In genomic region chr1:87956072-87956471, GRCh38 we compare ENCODE assay signal across 12 cellular contexts.
DNase-seq lines count a peak whose midpoint lies in the region; ATAC-seq and TF ChIP-seq lines count a peak whose summit lies in the region.
"Had no signal": no experiment of that assay in that cellular context is flagged by ENCODE, and none has a peak within 500 bp of the region (broad histone marks: within the 10 kb centered on the region; RNA-seq: fewer than 3 reads in every experiment).

No MANE protein-coding gene starts in this region.

- peaks cover 13% of the 10 kb centered on the region for H3K4me1 Mint-ChIP-seq in CD14-positive monocyte

- H3K27me3 Mint-ChIP-seq in CD14-positive monocyte (ENCODE audit: low read depth in 3 of 3): peaks cover 0 to 2% (median 0%) of the 10 kb centered on the region in 3 donors
- H3K27me3 Mint-ChIP-seq: stimulated activated memory B cell treated with anti-CD40 and anti-IgM and Interleukin-4, amounts not matched to agents 10 μg/mL and 1 μg/mL and 100 μg/mL, for 72 hours had no signal

- H3K4me3 Mint-ChIP-seq in CD14-positive monocyte: no peak overlapping the region
- H3K4me3 Mint-ChIP-seq: stimulated activated memory B cell treated with anti-CD40 and anti-IgM and Interleukin-4, amounts not matched to agents 10 μg/mL and 1 μg/mL and 100 μg/mL, for 72 hours had no signal

- no peaks in the 10 kb centered on the region for H3K9me3 Mint-ChIP-seq in CD14-positive monocyte
- H3K9me3 Mint-ChIP-seq: stimulated activated memory B cell treated with anti-CD40 and anti-IgM and Interleukin-4, amounts not matched to agents 10 μg/mL and 1 μg/mL and 100 μg/mL, for 72 hours had no signal

- in situ Hi-C loops in Caki2 (cut with HindIII; ENCODE audit: low pct_unique_long_range_greater_than_20kb, low sequenced_read_pairs): no loop called here

- H3K36me3 Mint-ChIP-seq in CD14-positive monocyte: no peaks in the 10 kb centered on the region
- H3K36me3 Mint-ChIP-seq: stimulated activated memory B cell treated with anti-CD40 and anti-IgM and Interleukin-4, amounts not matched to agents 10 μg/mL and 1 μg/mL and 100 μg/mL, for 72 hours had no signal

- H3K27ac Mint-ChIP-seq in CD14-positive monocyte: no peak overlapping the region
- H3K27ac Mint-ChIP-seq: progenitor cell of endocrine pancreas; stimulated activated memory B cell treated with anti-CD40 and anti-IgM and Interleukin-4, amounts not matched to agents 10 μg/mL and 1 μg/mL and 100 μg/mL, for 72 hours had no signal

- DNase-seq in Caki2 (ENCODE audit: low read depth) (peak; percentile 75), RKO (ENCODE audit: low spot score) (peak; percentile 76), fibroblast of gingiva (ENCODE audit: low read depth) (peak; percentile 87), non-pigmented ciliary epithelial cell (ENCODE audit: low read depth) (peak; percentile 90), CD14-positive monocyte (ENCODE audit: low spot score) (no peak)
- DNase-seq: DND-41, NCI-H2029 had no signal

- intact Hi-C loops in CD14-positive monocyte (cut with micrococcal nuclease): loop anchor here in 1 of 2 donors (10.0 kb wide), 1 partner anchor 821 kb away; no protein-coding TSS in a partner anchor

- ATAC-seq in GM21619 (IDR thresholded peaks at IDR 0.05; ENCODE audit: unreplicated experiment): no peak
- no peak for ATAC-seq in GM18511 (IDR thresholded peaks at IDR 0.05; ENCODE audit: unreplicated experiment)
- ATAC-seq in GM18909 (IDR thresholded peaks at IDR 0.05; ENCODE audit: poor library complexity, unreplicated experiment): no peak
- ATAC-seq: stimulated activated memory B cell treated with anti-CD40 and anti-IgM and Interleukin-4, amounts not matched to agents 10 μg/mL and 1 μg/mL and 100 μg/mL, for 72 hours had no signal

- no peak for TF ChIP-seq CTCF in CD14-positive monocyte (IDR thresholded peaks at IDR 0.05)
